21 cellular contexts compared by ENCODE assay signal in genomic region chr2:65354773-65355172, GRCh38.
"Had no signal": no experiment of that assay in that cellular context is flagged by ENCODE, and none has a peak within 500 bp of the region (broad histone marks: within the 10 kb centered on the region; RNA-seq: fewer than 3 reads in every experiment).

No MANE protein-coding gene starts in this region.

- H3K4me3 ChIP-seq: body of pancreas, colonic mucosa, heart right ventricle, prostate gland, suprapubic skin had no signal

- H3K4me1 ChIP-seq: prostate gland had no signal

- DNase-seq: activated B cell treated with CpG ODN at 0.5 μM for 24 hours; activated CD4-positive, alpha-beta T cell treated with anti-CD3 and anti-CD28 coated beads for 48 hours; activated CD8-positive, alpha-beta T cell treated with anti-CD3 and anti-CD28 coated beads for 36 hours; activated naive CD4-positive, alpha-beta T cell treated with Interleukin-2 at 50 U/mL for 16 hours; activated naive CD8-positive, alpha-beta T cell treated with anti-CD3 and anti-CD28 coated beads, Interleukin-2, amount 10 ng/mL, durations not matched to agents 7 days and 5 days; activated T-cell treated with anti-CD3 and anti-CD28 coated beads, Interleukin-2, amount 50 U/mL, for 1 hour; amygdala; body of pancreas; central memory CD4-positive, alpha-beta T cell; heart right ventricle; kidney glomerular epithelial cell; mesendoderm; naive thymus-derived CD4-positive, alpha-beta T cell; right cardiac atrium; stimulated activated CD4-positive, alpha-beta T cell treated with anti-CD3 and anti-CD28 coated beads, Interleukin-15, amount 100 ng/mL, for 24 hours; stimulated activated CD4-positive, alpha-beta T cell treated with anti-CD3 and anti-CD28 coated beads, Interleukin-2, amount 100 ng/mL, for 48 hours had no signal

- H3K36me3 ChIP-seq: colonic mucosa, heart right ventricle, prostate gland, suprapubic skin had no signal

- H3K27ac ChIP-seq: body of pancreas, heart right ventricle, prostate gland, suprapubic skin had no signal

- H3K27me3 ChIP-seq: body of pancreas, colonic mucosa, heart right ventricle, suprapubic skin had no signal

- H3K9me3 ChIP-seq: body of pancreas, colonic mucosa, heart right ventricle, prostate gland, suprapubic skin had no signal

- ATAC-seq: activated CD8-positive, alpha-beta T cell treated with anti-CD3 and anti-CD28 coated beads for 36 hours; activated T-helper 17 cell treated with anti-CD3 and anti-CD28 coated beads, Interleukin-2, amount 50 U/mL, for 72 hours; body of pancreas; esophagus mucosa; heart right ventricle; naive thymus-derived CD4-positive, alpha-beta T cell; right cardiac atrium had no signal
